In genomic region chr12:44544018-44544417, GRCh38 we compare ENCODE assay signal across 21 cellular contexts.
"Had no signal": no experiment of that assay in that cellular context is flagged by ENCODE, and none has a peak within 500 bp of the region (broad histone marks: within the 10 kb centered on the region; RNA-seq: fewer than 3 reads in every experiment).

No MANE protein-coding gene starts in this region.

- DNase-seq: activated CD4-positive, alpha-beta memory T cell treated with anti-CD3 and anti-CD28 coated beads, Interleukin-2, amount 10 ng/mL, durations not matched to agents 7 days and 5 days; activated CD4-positive, alpha-beta T cell treated with anti-CD3 and anti-CD28 coated beads for 4 hours; activated effector memory CD4-positive, alpha-beta T cell treated with Interleukin-2 at 50 U/mL for 16 hours; activated T-cell treated with anti-CD3 and anti-CD28 coated beads, Interleukin-2, amount 50 U/mL, for 24 hours; amniotic stem cell; central memory CD4-positive, alpha-beta T cell; cortex of kidney; effector CD4-positive, alpha-beta T cell; islet precursor cell; midbrain; spleen; stomach had no signal

- H3K4me1 Mint-ChIP-seq: brain had no signal

- H3K4me3 Mint-ChIP-seq: activated CD4-positive, alpha-beta memory T cell treated with anti-CD3 and anti-CD28 coated beads, Interleukin-2, amount 10 ng/mL, durations not matched to agents 7 days and 5 days; activated naive CD4-positive, alpha-beta T cell treated with anti-CD3 and anti-CD28 coated beads, Interleukin-2, amount 50 U/mL, for 24 hours; activated T-cell treated with anti-CD3 and anti-CD28 coated beads, Interleukin-2, amount 50 U/mL, for 24 hours; brain; neural crest cell; WTC11 had no signal

- H3K4me3 ChIP-seq: esophagus muscularis mucosa, hepatocyte, spleen, stomach, thoracic aorta had no signal

- H3K9me3 Mint-ChIP-seq: activated CD4-positive, alpha-beta memory T cell treated with anti-CD3 and anti-CD28 coated beads, Interleukin-2, amount 10 ng/mL, durations not matched to agents 7 days and 5 days; activated naive CD4-positive, alpha-beta T cell treated with anti-CD3 and anti-CD28 coated beads, Interleukin-2, amount 50 U/mL, for 24 hours; activated T-cell treated with anti-CD3 and anti-CD28 coated beads, Interleukin-2, amount 50 U/mL, for 24 hours; neural crest cell; WTC11 had no signal

- H3K36me3 Mint-ChIP-seq: brain, WTC11 had no signal

- H3K27ac Mint-ChIP-seq: activated CD4-positive, alpha-beta memory T cell treated with anti-CD3 and anti-CD28 coated beads, Interleukin-2, amount 10 ng/mL, durations not matched to agents 7 days and 5 days; activated T-cell treated with anti-CD3 and anti-CD28 coated beads, Interleukin-2, amount 50 U/mL, for 24 hours had no signal

- ATAC-seq: left lobe of liver, sciatic nerve, WTC11 had no signal

- H3K27me3 ChIP-seq: esophagus muscularis mucosa, hepatocyte, spleen, stomach had no signal

- H3K27me3 Mint-ChIP-seq: activated CD4-positive, alpha-beta memory T cell treated with anti-CD3 and anti-CD28 coated beads, Interleukin-2, amount 10 ng/mL, durations not matched to agents 7 days and 5 days; activated naive CD4-positive, alpha-beta T cell treated with anti-CD3 and anti-CD28 coated beads, Interleukin-2, amount 50 U/mL, for 24 hours; activated T-cell treated with anti-CD3 and anti-CD28 coated beads, Interleukin-2, amount 50 U/mL, for 24 hours had no signal

- H3K36me3 ChIP-seq: esophagus muscularis mucosa, spleen, stomach, thoracic aorta had no signal
